1 cellular context compared by ENCODE assay signal in the genomic region with DNA sequence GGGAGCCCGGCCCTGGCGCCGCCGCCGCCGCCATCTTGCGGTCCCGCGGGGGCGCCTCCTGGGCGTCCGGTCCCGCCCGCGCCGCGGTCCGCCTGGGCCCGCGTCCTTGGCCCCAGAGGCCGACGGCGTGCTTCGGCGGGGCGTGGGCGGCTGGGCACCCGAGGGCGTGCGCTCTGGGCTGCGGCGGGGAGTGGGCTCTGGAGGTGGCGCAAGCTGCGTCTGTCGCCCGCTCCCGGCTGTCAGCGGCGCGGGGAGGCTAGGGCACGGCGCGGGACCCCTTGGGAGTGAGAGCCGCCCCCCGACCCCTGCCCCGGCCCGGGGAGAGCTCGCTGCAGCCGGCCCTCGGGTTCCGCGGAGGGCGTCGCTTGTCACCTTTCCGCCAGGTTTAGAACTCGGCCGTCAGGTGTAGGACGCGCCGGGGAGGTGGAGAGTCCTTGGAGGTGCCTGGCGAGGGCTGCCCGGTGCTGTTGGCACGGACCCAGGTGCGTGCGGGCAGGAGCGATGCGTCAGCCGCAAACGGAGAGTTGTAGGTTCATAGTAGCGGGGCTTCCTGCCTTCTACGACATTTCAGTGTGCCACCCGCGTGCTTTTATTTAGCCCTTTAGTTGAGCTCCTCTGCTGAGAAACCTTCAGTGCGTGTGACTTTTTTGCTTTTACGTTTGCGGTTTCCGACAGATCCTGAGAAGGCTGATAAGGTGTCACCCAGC.
TF ChIP-seq lines count a peak whose summit lies in the region.

No MANE protein-coding gene starts in this region.

TF ChIP-seq in GM23338, 12 proteins besides CTCF, POLR2A, EP300 and RAD21 (continued from another document):
- TF ChIP-seq, protein P1, sequence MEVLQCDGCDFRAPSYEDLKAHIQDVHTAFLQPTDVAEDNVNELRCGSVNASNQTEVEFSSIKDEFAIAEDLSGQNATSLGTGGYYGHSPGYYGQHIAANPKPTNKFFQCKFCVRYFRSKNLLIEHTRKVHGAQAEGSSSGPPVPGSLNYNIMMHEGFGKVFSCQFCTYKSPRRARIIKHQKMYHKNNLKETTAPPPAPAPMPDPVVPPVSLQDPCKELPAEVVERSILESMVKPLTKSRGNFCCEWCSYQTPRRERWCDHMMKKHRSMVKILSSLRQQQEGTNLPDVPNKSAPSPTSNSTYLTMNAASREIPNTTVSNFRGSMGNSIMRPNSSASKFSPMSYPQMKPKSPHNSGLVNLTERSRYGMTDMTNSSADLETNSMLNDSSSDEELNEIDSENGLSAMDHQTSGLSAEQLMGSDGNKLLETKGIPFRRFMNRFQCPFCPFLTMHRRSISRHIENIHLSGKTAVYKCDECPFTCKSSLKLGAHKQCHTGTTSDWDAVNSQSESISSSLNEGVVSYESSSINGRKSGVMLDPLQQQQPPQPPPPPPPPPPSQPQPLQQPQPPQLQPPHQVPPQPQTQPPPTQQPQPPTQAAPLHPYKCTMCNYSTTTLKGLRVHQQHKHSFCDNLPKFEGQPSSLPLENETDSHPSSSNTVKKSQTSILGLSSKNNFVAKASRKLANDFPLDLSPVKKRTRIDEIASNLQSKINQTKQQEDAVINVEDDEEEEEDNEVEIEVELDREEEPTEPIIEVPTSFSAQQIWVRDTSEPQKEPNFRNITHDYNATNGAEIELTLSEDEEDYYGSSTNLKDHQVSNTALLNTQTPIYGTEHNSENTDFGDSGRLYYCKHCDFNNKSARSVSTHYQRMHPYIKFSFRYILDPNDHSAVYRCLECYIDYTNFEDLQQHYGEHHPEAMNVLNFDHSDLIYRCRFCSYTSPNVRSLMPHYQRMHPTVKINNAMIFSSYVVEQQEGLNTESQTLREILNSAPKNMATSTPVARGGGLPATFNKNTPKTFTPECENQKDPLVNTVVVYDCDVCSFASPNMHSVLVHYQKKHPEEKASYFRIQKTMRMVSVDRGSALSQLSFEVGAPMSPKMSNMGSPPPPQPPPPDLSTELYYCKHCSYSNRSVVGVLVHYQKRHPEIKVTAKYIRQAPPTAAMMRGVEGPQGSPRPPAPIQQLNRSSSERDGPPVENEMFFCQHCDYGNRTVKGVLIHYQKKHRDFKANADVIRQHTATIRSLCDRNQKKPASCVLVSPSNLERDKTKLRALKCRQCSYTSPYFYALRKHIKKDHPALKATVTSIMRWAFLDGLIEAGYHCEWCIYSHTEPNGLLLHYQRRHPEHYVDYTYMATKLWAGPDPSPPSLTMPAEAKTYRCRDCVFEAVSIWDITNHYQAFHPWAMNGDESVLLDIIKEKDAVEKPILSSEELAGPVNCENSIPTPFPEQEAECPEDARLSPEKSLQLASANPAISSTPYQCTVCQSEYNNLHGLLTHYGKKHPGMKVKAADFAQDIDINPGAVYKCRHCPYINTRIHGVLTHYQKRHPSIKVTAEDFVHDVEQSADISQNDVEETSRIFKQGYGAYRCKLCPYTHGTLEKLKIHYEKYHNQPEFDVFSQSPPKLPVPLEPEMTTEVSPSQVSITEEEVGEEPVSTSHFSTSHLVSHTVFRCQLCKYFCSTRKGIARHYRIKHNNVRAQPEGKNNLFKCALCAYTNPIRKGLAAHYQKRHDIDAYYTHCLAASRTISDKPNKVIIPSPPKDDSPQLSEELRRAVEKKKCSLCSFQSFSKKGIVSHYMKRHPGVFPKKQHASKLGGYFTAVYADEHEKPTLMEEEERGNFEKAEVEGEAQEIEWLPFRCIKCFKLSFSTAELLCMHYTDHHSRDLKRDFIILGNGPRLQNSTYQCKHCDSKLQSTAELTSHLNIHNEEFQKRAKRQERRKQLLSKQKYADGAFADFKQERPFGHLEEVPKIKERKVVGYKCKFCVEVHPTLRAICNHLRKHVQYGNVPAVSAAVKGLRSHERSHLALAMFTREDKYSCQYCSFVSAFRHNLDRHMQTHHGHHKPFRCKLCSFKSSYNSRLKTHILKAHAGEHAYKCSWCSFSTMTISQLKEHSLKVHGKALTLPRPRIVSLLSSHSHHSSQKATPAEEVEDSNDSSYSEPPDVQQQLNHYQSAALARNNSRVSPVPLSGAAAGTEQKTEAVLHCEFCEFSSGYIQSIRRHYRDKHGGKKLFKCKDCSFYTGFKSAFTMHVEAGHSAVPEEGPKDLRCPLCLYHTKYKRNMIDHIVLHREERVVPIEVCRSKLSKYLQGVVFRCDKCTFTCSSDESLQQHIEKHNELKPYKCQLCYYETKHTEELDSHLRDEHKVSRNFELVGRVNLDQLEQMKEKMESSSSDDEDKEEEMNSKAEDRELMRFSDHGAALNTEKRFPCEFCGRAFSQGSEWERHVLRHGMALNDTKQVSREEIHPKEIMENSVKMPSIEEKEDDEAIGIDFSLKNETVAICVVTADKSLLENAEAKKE (CRISPR knock-in tag; IDR thresholded peaks at IDR 0.05), result no peak
- no peak for TF ChIP-seq ETS1 (IDR thresholded peaks at IDR 0.05)
- no peak for TF ChIP-seq STAT1 (IDR thresholded peaks at IDR 0.05; ENCODE audit: unreplicated experiment)
- no peak for TF ChIP-seq NANOG (IDR thresholded peaks at IDR 0.05; ENCODE audit: borderline replicate concordance)
- no peak for TF ChIP-seq ZNF114 (CRISPR knock-in tag; IDR thresholded peaks at IDR 0.05)
- no peak for TF ChIP-seq JUNB (IDR thresholded peaks at IDR 0.05; ENCODE audit: unreplicated experiment)
- no peak for TF ChIP-seq EZH2phosphoT487 (IDR thresholded peaks at IDR 0.05; ENCODE audit: unreplicated experiment)
